In the genomic region with DNA sequence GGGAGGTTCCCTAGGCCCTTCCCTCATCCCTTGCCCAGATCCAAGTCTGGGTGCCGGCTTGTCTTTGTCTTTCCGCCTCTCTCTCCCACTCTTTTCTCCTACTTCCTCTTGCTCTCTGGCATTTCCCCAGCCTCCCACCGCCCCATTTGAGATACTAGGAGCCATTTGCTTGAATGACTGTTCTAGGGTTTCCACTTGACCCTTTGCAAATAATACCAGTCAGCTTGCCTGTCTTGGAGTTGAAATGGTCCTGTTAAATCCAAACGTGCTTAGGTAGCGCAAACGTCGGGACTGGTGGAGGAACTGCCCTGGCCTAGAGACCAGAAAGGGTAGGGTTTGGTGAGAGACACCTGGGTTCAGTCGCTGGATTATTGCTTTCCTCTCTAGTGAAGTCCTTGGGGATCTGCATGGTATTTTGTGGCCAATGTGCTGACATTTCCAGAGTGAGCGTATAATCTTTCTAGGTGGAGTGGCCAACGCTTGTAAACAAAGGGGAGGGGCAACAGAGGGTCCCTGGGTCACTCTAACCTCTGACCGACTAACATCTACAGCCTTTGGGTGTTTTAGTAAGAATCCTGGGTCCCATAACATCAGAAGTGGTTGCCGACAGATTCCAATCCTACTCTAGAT, we compare ENCODE assay signal across 20 cellular contexts. TPM values are rescaled to one million over a fixed set of nuclear protein-coding genes. Genes with fewer than 3 reads are reported as not detected.
DNase-seq lines count a peak whose midpoint lies in the region; FAIRE-seq and TF ChIP-seq lines count a peak whose summit lies in the region.
"Had no signal": no experiment of that assay in that cellular context is flagged by ENCODE, and none has a peak within 500 bp of the region (broad histone marks: within the 10 kb centered on the region; RNA-seq: fewer than 3 reads in every experiment).

No MANE protein-coding gene starts in this region.

- FAIRE-seq in H1 (lab: Jason Lieb, UNC) = no peak
- FAIRE-seq: kidney had no signal

- H3K4ac ChIP-seq in H1 (replicated peaks; ENCODE audit: insufficient read length, low read depth, low read length) = no peak overlapping the region

- peaks cover 41% of the 10 kb centered on the region for H3K4me1 Mint-ChIP-seq in nephron progenitor cell
- peaks cover 5% of the 10 kb centered on the region for H3K4me1 Mint-ChIP-seq in activated naive CD4-positive, alpha-beta T cell treated with anti-CD3 and anti-CD28 coated beads for 36 hours (ENCODE audit: low read depth)
- H3K4me1 Mint-ChIP-seq: activated naive CD4-positive, alpha-beta T cell treated with anti-CD3 and anti-CD28 coated beads, Interleukin-2, amount 50 U/mL, for 24 hours had no signal

- CTCF ChIA-PET in H1 (lab: Charles Lee; ENCODE audit: partially characterized antibody) = interaction anchor here (1.1 to 17.2 kb wide), 7 partner anchors 26 to 302 kb away, joined by 3 to 485 read pairs (median 4); partner anchors contain the start of gene ZIC4
- CTCF ChIA-PET in activated naive CD4-positive, alpha-beta T cell treated with anti-CD3 and anti-CD28 coated beads for 36 hours (lab: Charles Lee) = no interaction called here

- H4K8ac ChIP-seq in H1 (ENCODE audit: extremely low read depth, insufficient read depth, low read length) = peak overlapping the region; percentile 19; the same call in 1 of the 2 replicates

- TF ChIP-seq RAD21 in H1 (IDR thresholded peaks at IDR 0.05 in 1 of 2, conservative IDR thresholded peaks at IDR 0.05 in 1 of 2; ENCODE audit: low read depth in 2 of 2, low read length in 2 of 2) = no peak

- H3K79me1 ChIP-seq in H1 (ENCODE audit: low read depth, low read length) = no peaks in the 10 kb centered on the region

- peak overlapping the region; percentile 75 for H3K4me3 Mint-ChIP-seq in nephron progenitor cell
- no peak overlapping the region for H3K4me3 Mint-ChIP-seq in activated naive CD4-positive, alpha-beta T cell treated with anti-CD3 and anti-CD28 coated beads for 36 hours
- H3K4me3 Mint-ChIP-seq: activated naive CD4-positive, alpha-beta T cell treated with anti-CD3 and anti-CD28 coated beads, Interleukin-2, amount 50 U/mL, for 24 hours; stimulated activated naive CD8-positive, alpha-beta T cell treated with anti-CD3 and anti-CD28 coated beads, Interleukin-15, Interleukin-2, amounts not matched to agents 100 ng/mL and 50 ng/mL, for 24 hours had no signal

- DNase-seq in H1 (ENCODE audit: low read depth in 1 of 2, low spot score in 2 of 2) = no peak
- no peak for DNase-seq in nephron progenitor cell
- DNase-seq in NCI-H2196 (lab: John Stamatoyannopoulos, UW; ENCODE audit: unreplicated experiment) = no peak
- DNase-seq in activated naive CD4-positive, alpha-beta T cell treated with anti-CD3 and anti-CD28 coated beads for 36 hours = no peak
- DNase-seq in NAMALWA (ENCODE audit: low spot score) = no peak
- no peak for DNase-seq in NCI-H2107 (lab: John Stamatoyannopoulos, UW)
- DNase-seq: activated CD4-positive, alpha-beta T cell treated with anti-CD3 and anti-CD28 coated beads for 48 hours; activated T-cell treated with anti-CD3 and anti-CD28 coated beads for 4 hours; Caco-2; central memory CD4-positive, alpha-beta T cell; NCI-H1436; SHP77; stimulated activated CD4-positive, alpha-beta T cell treated with anti-CD3 and anti-CD28 coated beads, Interleukin-12 subunit alpha, Interleukin-12 subunit beta, amount 100 ng/mL, for 4 hours had no signal

- H2AK5ac ChIP-seq in H1 (ENCODE audit: low read depth, low read length) = no peak overlapping the region

- H3K79me2 ChIP-seq in KMS-11 (ENCODE audit: insufficient read depth, low read depth) = no peaks in the 10 kb centered on the region
- no peaks in the 10 kb centered on the region for H3K79me2 ChIP-seq in H1 (ENCODE audit: control insufficient read depth in 1 of 2, insufficient read depth in 2 of 2, low read length in 2 of 2)
- H3K79me2 ChIP-seq: parathyroid adenoma had no signal

- H3K27me3 ChIP-seq in KMS-11 (ENCODE audit: insufficient read depth, low read depth) (no peaks in the 10 kb centered on the region), H1 (replicated peaks in 1 of 4; ENCODE audit: control insufficient read depth in 3 of 4, extremely low read depth in 1 of 4, insufficient read depth in 3 of 4, low read length in 3 of 4) (peaks cover 81 to 99% (median 90%) of the 10 kb centered on the region in 4 experiments)

- intact Hi-C loops in activated naive CD4-positive, alpha-beta T cell treated with anti-CD3 and anti-CD28 coated beads for 36 hours (cut with micrococcal nuclease) = no loop called here

- H3K23me2 ChIP-seq in H1 (ENCODE audit: low read depth, low read length) = peaks cover 6% of the 10 kb centered on the region; the same call in 1 of the 2 replicates

- no peak overlapping the region for H3K56ac ChIP-seq in H1 (replicated peaks; ENCODE audit: insufficient read length, low read depth, low read length)

- H3K14ac ChIP-seq in H1 (ENCODE audit: insufficient read length) = no peak overlapping the region

- H3K9ac ChIP-seq in ES-I3 (ENCODE audit: low read depth, low read length) (peak overlapping the region; percentile 52; the same call in 1 of the 2 replicates), KMS-11 (no peak overlapping the region), H1 (replicated peaks in 1 of 4; ENCODE audit: extremely low read depth in 1 of 4, low read depth in 3 of 4, low read length in 3 of 4) (no peak overlapping the region)
- H3K9ac ChIP-seq: parathyroid adenoma had no signal

- no peaks in the 10 kb centered on the region for H4K20me1 ChIP-seq in KMS-11 (ENCODE audit: insufficient read depth)
- peaks cover 4 to 11% of the 10 kb centered on the region in 2 experiments for H4K20me1 ChIP-seq in H1 (replicated peaks in 1 of 2; ENCODE audit: control insufficient read depth in 1 of 2, insufficient read depth in 2 of 2, low read length in 2 of 2)

- WGBS in H1 (ENCODE audit: extremely low coverage in 1 of 2, insufficient coverage in 1 of 2, insufficient read length in 1 of 2, insufficient replicate concordance in 2 of 2, low coverage in 1 of 2, low lambda C conversion rate in 2 of 2, missing lambda C conversion rate in 1 of 2), 2 experiments = 8% methylated on average over 12 of the region's 12 CpGs; no CpG with 5 or more reads in 1 of the 2 experiments

- no peak overlapping the region for H3K18ac ChIP-seq in H1 (ENCODE audit: extremely low read depth, low read length)

- H3K4me2 ChIP-seq in KMS-11 (no peak overlapping the region), H1 (ENCODE audit: insufficient read depth in 1 of 2, low read depth in 2 of 2, low read length in 2 of 2) (peak overlapping the region; percentile 68 to 88)

- no peaks in the 10 kb centered on the region for H3K36me3 Mint-ChIP-seq in nephron progenitor cell (ENCODE audit: low read depth)
- H3K36me3 Mint-ChIP-seq in activated naive CD4-positive, alpha-beta T cell treated with anti-CD3 and anti-CD28 coated beads for 36 hours (ENCODE audit: low read depth) = peaks cover 5% of the 10 kb centered on the region

- H2BK20ac ChIP-seq in H1 (ENCODE audit: low read length) = no peak overlapping the region; the same call in 1 of the 2 replicates

- peaks cover 100% of the 10 kb centered on the region for H3K27me3 Mint-ChIP-seq in nephron progenitor cell (ENCODE audit: low read depth, poor library complexity)
- H3K27me3 Mint-ChIP-seq in activated naive CD4-positive, alpha-beta T cell treated with anti-CD3 and anti-CD28 coated beads for 36 hours (ENCODE audit: low read depth) = peaks cover 82% of the 10 kb centered on the region

- TF ChIP-seq CTCF in KMS-11 (conservative IDR thresholded peaks at IDR 0.05; ENCODE audit: low read depth, low read length) (no peak), H1 (IDR thresholded peaks at IDR 0.05; ENCODE audit: control extremely low read depth in 1 of 3, insufficient read depth in 1 of 3, low read depth in 1 of 3, low read length in 3 of 3) (no peak), nephron progenitor cell (IDR thresholded peaks at IDR 0.05) (no peak)

- H3K9me3 Mint-ChIP-seq in nephron progenitor cell = no peaks in the 10 kb centered on the region
- H3K9me3 Mint-ChIP-seq in activated naive CD4-positive, alpha-beta T cell treated with anti-CD3 and anti-CD28 coated beads for 36 hours = peaks cover 3% of the 10 kb centered on the region

- peak overlapping the region; percentile 60 for H2BK12ac ChIP-seq in H1 (ENCODE audit: low read depth, low read length)

- H3K4me1 ChIP-seq in ES-I3 (ENCODE audit: insufficient read depth, low read length) = peaks cover 9% of the 10 kb centered on the region; the same call in 1 of the 2 replicates
- H3K4me1 ChIP-seq in KMS-11 (ENCODE audit: low read depth, poor library complexity, severe bottlenecking) = no peaks in the 10 kb centered on the region
- peaks cover 13 to 38% (median 16%) of the 10 kb centered on the region in 4 experiments for H3K4me1 ChIP-seq in H1 (replicated peaks in 1 of 4; ENCODE audit: control insufficient read depth in 3 of 4, insufficient read depth in 4 of 4, low read length in 3 of 4)
- H3K4me1 ChIP-seq: Caco-2, parathyroid adenoma had no signal

- H4K91ac ChIP-seq in H1 (replicated peaks; ENCODE audit: insufficient read length, low read length) = no peak overlapping the region

- no peak for TF ChIP-seq EP300 in H1 (IDR thresholded peaks at IDR 0.05; ENCODE audit: borderline replicate concordance in 1 of 2, low read depth in 2 of 2, low read length in 2 of 2)

- H3K27ac ChIP-seq in KMS-11 (no peak overlapping the region), H1 (ENCODE audit: low read depth, low read length) (no peak overlapping the region)
- H3K27ac ChIP-seq: parathyroid adenoma had no signal

- H2BK15ac ChIP-seq in H1 (ENCODE audit: low read length) = no peak overlapping the region

- H3K4me3 ChIP-seq in KMS-11 (IDR thresholded peaks at IDR 0.05; ENCODE audit: insufficient read depth, low read depth, low read length) (no peak overlapping the region), H1 (ENCODE audit: extremely low read depth in 1 of 4, insufficient read depth in 2 of 4, low read depth in 3 of 4, low read length in 4 of 4) (peak overlapping the region; percentile 38 to 58 (median 44); a peak in 7 of 8 replicates)

- no peaks in the 10 kb centered on the region for H3K9me3 ChIP-seq in ES-I3 (ENCODE audit: control insufficient read depth, insufficient read depth, low read length)
- H3K9me3 ChIP-seq in H1 (ENCODE audit: insufficient read depth in 2 of 2, low read depth in 1 of 2, low read length in 1 of 2) = no peaks in the 10 kb centered on the region
- H3K9me3 ChIP-seq: Caco-2 had no signal

- H2BK120ac ChIP-seq in H1 (replicated peaks; ENCODE audit: low read depth, low read length) = no peak overlapping the region

- no peak overlapping the region for H2BK5ac ChIP-seq in H1 (ENCODE audit: low read depth, low read length)

- H3K27ac Mint-ChIP-seq in nephron progenitor cell = no peak overlapping the region
- H3K27ac Mint-ChIP-seq in activated naive CD4-positive, alpha-beta T cell treated with anti-CD3 and anti-CD28 coated beads for 36 hours = no peak overlapping the region
- H3K27ac Mint-ChIP-seq: activated naive CD4-positive, alpha-beta T cell treated with anti-CD3 and anti-CD28 coated beads, Interleukin-2, amount 50 U/mL, for 24 hours; stimulated activated naive CD8-positive, alpha-beta T cell treated with anti-CD3 and anti-CD28 coated beads, Interleukin-15, Interleukin-2, amounts not matched to agents 100 ng/mL and 50 ng/mL, for 24 hours had no signal

- POLR2A ChIA-PET in H1 (lab: Charles Lee; ENCODE audit: partially characterized antibody) = interaction anchor here (1.0 to 2.1 kb wide), 8 partner anchors 8 to 65 kb away, joined by 3 to 12 read pairs (median 4); partner anchors contain the start of gene ZIC4

- no peak overlapping the region for H4K5ac ChIP-seq in H1 (ENCODE audit: insufficient read length, low read depth, low read length)

- H3K23ac ChIP-seq in H1 (ENCODE audit: insufficient read length) = no peak overlapping the region

- H3K36me3 ChIP-seq in ES-I3 (ENCODE audit: insufficient read depth, low read length) (no peaks in the 10 kb centered on the region), KMS-11 (ENCODE audit: insufficient read depth) (no peaks in the 10 kb centered on the region), H1 (ENCODE audit: control insufficient read depth in 2 of 4, insufficient read depth in 4 of 4, low read length in 3 of 4) (peaks cover 0 to 3% (median 0%) of the 10 kb centered on the region in 4 experiments; a peak in 1 of 8 replicates)

- no peak for TF ChIP-seq POLR2A in H1 (IDR thresholded peaks at IDR 0.05; ENCODE audit: control extremely low read depth in 1 of 2, low read depth in 2 of 2, low read length in 2 of 2)

- H2AFZ ChIP-seq in KMS-11 (ENCODE audit: low read depth) (peak overlapping the region; percentile 36; the same call in 1 of the 2 replicates), H1 (ENCODE audit: low read length) (no peak overlapping the region)

RNA-seq across cellular contexts. Expression of gene ZIC1, which starts 10.7 kb away (rescaled TPM):
- 1.5 and 2.2 TPM in 2 replicates for total RNA-seq in H1 (2021; fragmentation: NEBNext Ultra II Directional; extraction: Animal tissue kit (Norgen Biotek cat#: 25700))
- 0.80 and 3.6 TPM in 2 replicates for polyA plus RNA-seq in H1 (2011; rRNA removed)
- polyA plus RNA-seq in H1 (2011; cell fraction: cytosol; rRNA removed) = 1.7 TPM
- 2.7 TPM for polyA plus RNA-seq in H1 (2011; cell fraction: nucleus; rRNA removed)
- 0.27 to 0.77 TPM (median 0.60 TPM) in 4 replicates for polyA plus RNA-seq in H1 (2012, experiment 1 of 2)
- polyA plus RNA-seq in H1 (2012, experiment 2 of 2) = 0.08 TPM
- polyA plus RNA-seq in H1 (2013, experiment 1 of 2) = 1.4 TPM
- polyA plus RNA-seq in H1 (2013, experiment 2 of 2) = 0.75 TPM
- polyA minus RNA-seq in H1 (2011; rRNA and poly(A)+ RNA removed) = 0.07 and 0.47 TPM in 2 replicates
- polyA minus RNA-seq in H1 (2011; cell fraction: cytosol; rRNA and poly(A)+ RNA removed) = 1.6 TPM
- polyA minus RNA-seq in H1 (2011; cell fraction: nucleus; rRNA and poly(A)+ RNA removed) = 2.4 TPM
- not detected for total RNA-seq in activated naive CD4-positive, alpha-beta T cell treated with anti-CD3 and anti-CD28 coated beads for 36 hours
- total RNA-seq: Caco-2, kidney had no signal

RNA-seq across cellular contexts. Expression of gene ZIC4, which starts 13.5 kb away (rescaled TPM):
- total RNA-seq in H1 (2021; fragmentation: NEBNext Ultra II Directional; extraction: Animal tissue kit (Norgen Biotek cat#: 25700)) = 0.13 TPM in 1 of 2 replicates, not detected in the other
- 0.03 and 0.31 TPM in 2 replicates for polyA plus RNA-seq in H1 (2011; rRNA removed)
- 0.08 TPM for polyA plus RNA-seq in H1 (2011; cell fraction: cytosol; rRNA removed)
- polyA plus RNA-seq in H1 (2011; cell fraction: nucleus; rRNA removed) = 0.27 TPM
- polyA plus RNA-seq in H1 (2012, experiment 1 of 2) = 0.27 TPM in 1 of 4 replicates, not detected in the others
- polyA plus RNA-seq in H1 (2012, experiment 2 of 2) = 0.08 TPM
- 0.06 TPM for polyA plus RNA-seq in H1 (2013, experiment 1 of 2)
- 0.06 TPM for polyA plus RNA-seq in H1 (2013, experiment 2 of 2)
- polyA minus RNA-seq in H1 (2011; rRNA and poly(A)+ RNA removed) = not detected in 2 replicates
- polyA minus RNA-seq in H1 (2011; cell fraction: cytosol; rRNA and poly(A)+ RNA removed) = not detected
- polyA minus RNA-seq in H1 (2011; cell fraction: nucleus; rRNA and poly(A)+ RNA removed) = 0.60 TPM
- not detected for total RNA-seq in activated naive CD4-positive, alpha-beta T cell treated with anti-CD3 and anti-CD28 coated beads for 36 hours
- total RNA-seq: Caco-2, glomerular endothelial cell, kidney had no signal
